Comparison of ENCODE assay signal across 8 cellular contexts in genomic region chr1:170531758-170532657, GRCh38. TPM values are rescaled to one million over a fixed set of nuclear protein-coding genes. Genes with fewer than 3 reads are reported as not detected.
A peak's percentile ranks its signal among the peaks of the same experiment; 100 is the strongest.
DNase-seq lines count a peak whose midpoint lies in the region; ATAC-seq and TF ChIP-seq lines count a peak whose summit lies in the region.

Gene GORAB, plus strand, starts transcription at chr1:170532166. Its CDS starts 58 bp downstream, at chr1:170532224.

- H3K9me3 ChIP-seq in CD4-positive, CD25-positive, alpha-beta regulatory T cell (ENCODE audit: control insufficient read depth in 2 of 2, low read length in 2 of 2): no peaks in the 10 kb centered on the region
- H3K9me3 ChIP-seq in lower lobe of right lung: no peaks in the 10 kb centered on the region

- peak within 1 kb of the TSS; percentile 83 for H3K27ac ChIP-seq in CD4-positive, CD25-positive, alpha-beta regulatory T cell (ENCODE audit: insufficient read depth, low read length, poor library complexity, severe bottlenecking)
- peak within 1 kb of the TSS; percentile 95 for H3K27ac ChIP-seq in lower lobe of right lung

- ATAC-seq in CD4-positive, CD25-positive, alpha-beta regulatory T cell (ENCODE audit: low read depth in 2 of 2): peak; percentile 93 to 96
- ATAC-seq in GM19397 (IDR thresholded peaks at IDR 0.05; ENCODE audit: unreplicated experiment) (peak; percentile 99), HG03565 (IDR thresholded peaks at IDR 0.05; ENCODE audit: unreplicated experiment) (peak; percentile 94), lower lobe of right lung (peak; percentile 98 to 99)

- peaks cover 19% of the 10 kb centered on the region for H3K27me3 Mint-ChIP-seq in CD4-positive, CD25-positive, alpha-beta regulatory T cell
- no peaks in the 10 kb centered on the region for H3K27me3 Mint-ChIP-seq in activated CD4-positive, alpha-beta memory T cell treated with anti-CD3 and anti-CD28 coated beads for 36 hours

- DNase-seq in CD4-positive, CD25-positive, alpha-beta regulatory T cell: peak; percentile 73 to 94 (median 81)
- peak; percentile 88 for DNase-seq in NCI-H774 (lab: John Stamatoyannopoulos, UW)
- peak; percentile 93 for DNase-seq in activated CD4-positive, alpha-beta memory T cell treated with anti-CD3 and anti-CD28 coated beads for 36 hours
- peak; percentile 75 for DNase-seq in effector CD4-positive, alpha-beta T cell
- DNase-seq in lower lobe of right lung: peak; percentile 95
- DNase-seq in stimulated activated CD4-positive, alpha-beta T cell treated with anti-CD3 and anti-CD28 coated beads, TNF-alpha, amount 100 ng/mL, for 24 hours (ENCODE audit: low read depth in 3 of 3): peak; percentile 71 to 85 (median 73)

- peaks cover 8 to 25% (median 18%) of the 10 kb centered on the region in 4 donors for H3K4me1 Mint-ChIP-seq in CD4-positive, CD25-positive, alpha-beta regulatory T cell
- H3K4me1 Mint-ChIP-seq in activated CD4-positive, alpha-beta memory T cell treated with anti-CD3 and anti-CD28 coated beads for 36 hours (ENCODE audit: low read depth): peaks cover 15% of the 10 kb centered on the region

- intact Hi-C loops in activated CD4-positive, alpha-beta memory T cell treated with anti-CD3 and anti-CD28 coated beads for 36 hours (cut with micrococcal nuclease): loop anchor here (1.0 to 10.0 kb wide), 6 partner anchors 135 to 953 kb away; partner anchors contain the start of genes FMO4, KIFAP3, METTL18 and PRRC2C
- intact Hi-C loops in lower lobe of right lung (cut with DNase I): no loop called here

- no peaks in the 10 kb centered on the region for H3K9me3 Mint-ChIP-seq in CD4-positive, CD25-positive, alpha-beta regulatory T cell
- H3K9me3 Mint-ChIP-seq in activated CD4-positive, alpha-beta memory T cell treated with anti-CD3 and anti-CD28 coated beads for 36 hours: no peaks in the 10 kb centered on the region

- POLR2A ChIA-PET in activated CD4-positive, alpha-beta memory T cell treated with anti-CD3 and anti-CD28 coated beads for 36 hours (lab: Charles Lee): interaction anchor here (0.6 to 1.2 kb wide), 4 partner anchors 9 to 759 kb away, joined by 3 to 5 read pairs (median 3); partner anchors contain the start of genes KIFAP3 and SCYL3

- H3K36me3 Mint-ChIP-seq in CD4-positive, CD25-positive, alpha-beta regulatory T cell: peaks cover 7% of the 10 kb centered on the region
- H3K36me3 Mint-ChIP-seq in activated CD4-positive, alpha-beta memory T cell treated with anti-CD3 and anti-CD28 coated beads for 36 hours: peaks cover 6% of the 10 kb centered on the region

- H3K4me1 ChIP-seq in CD4-positive, CD25-positive, alpha-beta regulatory T cell (ENCODE audit: control insufficient read depth, insufficient read depth, low read length, poor library complexity, severe bottlenecking): peaks cover 16% of the 10 kb centered on the region
- peaks cover 33% of the 10 kb centered on the region for H3K4me1 ChIP-seq in lower lobe of right lung

- no peak within 1 kb of the TSS for H3K27ac Mint-ChIP-seq in CD4-positive, CD25-positive, alpha-beta regulatory T cell
- no peak within 1 kb of the TSS for H3K27ac Mint-ChIP-seq in activated CD4-positive, alpha-beta memory T cell treated with anti-CD3 and anti-CD28 coated beads for 36 hours

- no peak for TF ChIP-seq CTCF in lower lobe of right lung (IDR thresholded peaks at IDR 0.05)

- H3K36me3 ChIP-seq in CD4-positive, CD25-positive, alpha-beta regulatory T cell (ENCODE audit: control insufficient read depth, insufficient read depth, low read length): no peaks in the 10 kb centered on the region
- no peaks in the 10 kb centered on the region for H3K36me3 ChIP-seq in lower lobe of right lung

- H3K4me3 Mint-ChIP-seq in CD4-positive, CD25-positive, alpha-beta regulatory T cell: no peak within 1 kb of the TSS
- no peak within 1 kb of the TSS for H3K4me3 Mint-ChIP-seq in activated CD4-positive, alpha-beta memory T cell treated with anti-CD3 and anti-CD28 coated beads for 36 hours

- H3K27me3 ChIP-seq in CD4-positive, CD25-positive, alpha-beta regulatory T cell (ENCODE audit: control insufficient read depth, insufficient read depth, low read length): peaks cover 5% of the 10 kb centered on the region
- H3K27me3 ChIP-seq in lower lobe of right lung (ENCODE audit: low read depth): no peaks in the 10 kb centered on the region

- peak within 1 kb of the TSS; percentile 92 for H3K4me3 ChIP-seq in CD4-positive, CD25-positive, alpha-beta regulatory T cell (ENCODE audit: low read depth, low read length)
- H3K4me3 ChIP-seq in lower lobe of right lung: peak within 1 kb of the TSS; percentile 73

- CTCF ChIA-PET in activated CD4-positive, alpha-beta memory T cell treated with anti-CD3 and anti-CD28 coated beads for 36 hours (lab: Charles Lee): interaction anchor here (0.8 to 1.4 kb wide), 2 partner anchors 19 to 603 kb away, joined by 3 to 4 read pairs; no protein-coding TSS in a partner anchor

RNA-seq across cellular contexts. Expression of gene GORAB, which starts in this region (rescaled TPM):
- total RNA-seq in CD4-positive, CD25-positive, alpha-beta regulatory T cell: 29.8 TPM
- polyA plus RNA-seq in CD4-positive, CD25-positive, alpha-beta regulatory T cell: 1 to 10 TPM; 3.7 to 5.9 (median 4.6) TPM
- 1 to 10 TPM; 8.5 to 9.0 TPM for total RNA-seq in activated CD4-positive, alpha-beta memory T cell treated with anti-CD3 and anti-CD28 coated beads for 36 hours
- total RNA-seq in lower lobe of right lung: 12.2 TPM

Comparison
In these comparisons a context has a peak if more than half of its experiments do, and no peak if none do; other contexts are left out.
1. Peak in every context shown above with its lines: DNase-seq, ATAC-seq, H3K4me3 ChIP-seq and H3K27ac ChIP-seq.